ENCODE assay signal across 7 cellular contexts in the genomic region with DNA sequence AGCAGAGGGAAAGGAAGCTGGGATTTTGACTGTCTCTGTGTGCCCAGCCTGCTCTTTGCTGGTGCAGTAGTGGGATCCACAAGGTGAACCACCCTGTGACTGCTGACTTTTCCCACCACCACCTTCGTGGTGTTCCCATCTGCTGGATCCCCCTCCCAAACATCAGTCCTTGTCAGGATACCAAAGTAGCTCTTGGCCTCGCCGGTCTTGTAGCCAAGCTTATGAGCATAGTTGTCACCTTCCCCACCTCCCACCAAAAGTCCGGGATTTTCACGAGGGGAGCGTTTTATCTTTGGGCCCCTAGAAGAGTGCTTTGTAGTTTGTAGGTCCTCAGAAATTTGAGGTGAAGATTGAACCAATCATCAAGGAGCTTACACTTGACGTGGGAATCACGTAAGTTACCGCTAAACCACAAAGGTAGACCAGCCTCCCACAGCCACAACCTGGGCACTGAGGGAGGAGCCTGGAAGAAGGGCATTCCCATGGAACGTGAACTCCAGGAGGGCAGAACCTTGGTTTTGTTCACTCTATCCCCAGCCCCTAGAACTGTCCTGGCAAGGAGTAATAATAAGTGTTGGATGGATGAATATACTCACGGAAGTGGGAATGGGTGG. TPM values are rescaled to one million over a fixed set of nuclear protein-coding genes. Genes with fewer than 3 reads are reported as not detected.
DNase-seq lines count a peak whose midpoint lies in the region; ATAC-seq and TF ChIP-seq lines count a peak whose summit lies in the region.

No MANE protein-coding gene starts in this region.

- H3K4me1 ChIP-seq in esophagus muscularis mucosa = peaks cover 41 to 69% (median 59%) of the 10 kb centered on the region in 4 donors
- H3K4me1 ChIP-seq in skeletal muscle tissue (ENCODE audit: control insufficient read depth in 3 of 3, insufficient read depth in 3 of 3, low read length in 3 of 3) = peaks cover 25 to 57% (median 27%) of the 10 kb centered on the region in 3 donors
- peaks cover 12% of the 10 kb centered on the region for H3K4me1 ChIP-seq in foreskin keratinocyte

- no peak for TF ChIP-seq CTCF in HFFc6 (IDR thresholded peaks at IDR 0.05)
- no peak for TF ChIP-seq CTCF in esophagus muscularis mucosa (IDR thresholded peaks at IDR 0.05)
- TF ChIP-seq CTCF in foreskin keratinocyte (conservative IDR thresholded peaks at IDR 0.05) = no peak
- no peak for TF ChIP-seq CTCF in omental fat pad (IDR thresholded peaks at IDR 0.05)

- intact Hi-C loops in esophagus muscularis mucosa (cut with DNase I) = loop anchor here (10.0 kb wide), 1 partner anchor 285 kb away; a partner anchor contains a TSS

- WGBS in esophagus muscularis mucosa = 66% methylated on average over 11 of the region's 11 CpGs

- H3K27ac ChIP-seq in esophagus muscularis mucosa (replicated peaks in 1 of 4) (peak overlapping the region; percentile 88 to 95 (median 92)), skeletal muscle tissue (ENCODE audit: low read depth, low read length) (peak overlapping the region; percentile 82), foreskin keratinocyte (no peak overlapping the region)

- no peak for TF ChIP-seq POLR2A in esophagus muscularis mucosa (IDR thresholded peaks at IDR 0.05; ENCODE audit: low read depth)

- ATAC-seq in T-helper 17 cell = peak; percentile 49
- no peak for ATAC-seq in foreskin keratinocyte
- ATAC-seq in GM21515 (IDR thresholded peaks at IDR 0.05; ENCODE audit: unreplicated experiment) = no peak
- no peak for ATAC-seq in omental fat pad (ENCODE audit: low FRiP score)

- H3K4me3 Mint-ChIP-seq in HFFc6 (peak overlapping the region; percentile 92), T-helper 17 cell (peak overlapping the region; percentile 94)

- H3K4me1 Mint-ChIP-seq in HFFc6 (ENCODE audit: low read depth) (peaks cover 47% of the 10 kb centered on the region), T-helper 17 cell (peaks cover 58% of the 10 kb centered on the region)

- H3K36me3 ChIP-seq in esophagus muscularis mucosa (peaks cover 0 to 13% (median 9%) of the 10 kb centered on the region in 4 donors), skeletal muscle tissue (ENCODE audit: control insufficient read depth in 3 of 3, insufficient read depth in 3 of 3, low read length in 3 of 3) (peaks cover 6 to 17% (median 12%) of the 10 kb centered on the region in 3 donors)

- H3K36me3 Mint-ChIP-seq in HFFc6 (ENCODE audit: low read depth) = 0 out of 2 replicates have a peak, but pooled peaks cover 5% of the 10 kb centered on the region
- H3K36me3 Mint-ChIP-seq in T-helper 17 cell (ENCODE audit: low read depth) = no peaks in the 10 kb centered on the region

- no peak for DNase-seq in HFFc6
- DNase-seq in T-helper 17 cell = peak in 2 of 3 donors; percentile 34 to 56
- no peak for DNase-seq in esophagus muscularis mucosa (ENCODE audit: extremely low spot score)
- DNase-seq in foreskin keratinocyte = no peak
- no peak for DNase-seq in omental fat pad (ENCODE audit: low spot score)

- H3K27me3 ChIP-seq in esophagus muscularis mucosa (no peaks in the 10 kb centered on the region), skeletal muscle tissue (ENCODE audit: control insufficient read depth in 3 of 3, insufficient read depth in 3 of 3, low read length in 3 of 3) (no peaks in the 10 kb centered on the region), foreskin keratinocyte (no peaks in the 10 kb centered on the region)

- H3K9me3 ChIP-seq in T-helper 17 cell (ENCODE audit: control insufficient read depth, low read length, poor library complexity, severe bottlenecking) (no peaks in the 10 kb centered on the region), esophagus muscularis mucosa (no peaks in the 10 kb centered on the region), skeletal muscle tissue (ENCODE audit: control insufficient read depth in 3 of 3, low read length in 3 of 3) (no peaks in the 10 kb centered on the region)

- H3K4me3 ChIP-seq in esophagus muscularis mucosa = peak overlapping the region; percentile 78 to 95 (median 89)
- H3K4me3 ChIP-seq in skeletal muscle tissue (ENCODE audit: low read length in 3 of 3) = peak overlapping the region; percentile 76 to 85 (median 82)

- H3K27me3 Mint-ChIP-seq in HFFc6 (ENCODE audit: insufficient read depth) (peaks cover 2% of the 10 kb centered on the region), T-helper 17 cell (no peaks in the 10 kb centered on the region)

- no peaks in the 10 kb centered on the region for H3K9me3 Mint-ChIP-seq in HFFc6

- peak overlapping the region; percentile 64 to 96 (median 83) for H3K9ac ChIP-seq in skeletal muscle tissue (ENCODE audit: low read depth in 1 of 3, low read length in 3 of 3)

- TF ChIP-seq EP300 in esophagus muscularis mucosa (IDR thresholded peaks at IDR 0.05) = no peak

- H3K27ac Mint-ChIP-seq in HFFc6 = peak overlapping the region; percentile 49; the same call in 1 of the 2 replicates
- H3K27ac Mint-ChIP-seq in T-helper 17 cell = peak overlapping the region; percentile 94

RNA-seq across cellular contexts. Expression of a gene that starts 0.9 kb away (rescaled TPM):
- 10 to 100 TPM; 39.2 to 56.3 (median 42.2) TPM for total RNA-seq in HFFc6 (2021; fragmentation: NEBNext Ultra II Directional; extraction: Animal tissue kit (Norgen Biotek cat#: 25700))
- total RNA-seq in T-helper 17 cell (10 to 100 TPM; 35.5 to 36.5 TPM), esophagus muscularis mucosa (10 to 100 TPM; 48.0 to 73.8 (median 65.4) TPM), skeletal muscle tissue (22.4 TPM), foreskin keratinocyte (54.9 and 57.3 TPM in 2 replicates), omental fat pad (10 to 100 TPM; 40.2 to 82.1 (median 62.9) TPM)
- polyA plus RNA-seq in foreskin keratinocyte = 77.2 and 82.3 TPM in 2 replicates

RNA-seq across cellular contexts. Expression of a gene that starts 36.7 kb away (rescaled TPM):
- under 1 TPM in 1 of 6 experiments, not detected in 5; 0.02 TPM for total RNA-seq in HFFc6 (2021; fragmentation: NEBNext Ultra II Directional; extraction: Animal tissue kit (Norgen Biotek cat#: 25700))
- 1 to 10 TPM; 2.2 to 2.9 TPM for total RNA-seq in T-helper 17 cell
- under 1 TPM in 3 of 4 donors, not detected in 1; 0.11 to 0.83 (median 0.52) TPM for total RNA-seq in esophagus muscularis mucosa
- not detected for total RNA-seq in skeletal muscle tissue
- not detected in 2 replicates for total RNA-seq in foreskin keratinocyte
- 0.04 TPM in 2 replicates for polyA plus RNA-seq in foreskin keratinocyte
- under 1 TPM in 3 of 4 donors, not detected in 1; 0.06 to 0.48 (median 0.19) TPM for total RNA-seq in omental fat pad

Comparison
In these comparisons a context has a peak if more than half of its experiments do, and no peak if none do; other contexts are left out.
1. DNase-seq: peak in T-helper 17 cell (2 of 3); none in HFFc6 (single experiment), esophagus muscularis mucosa (single experiment), foreskin keratinocyte (0 of 2) and omental fat pad (single experiment).